9 cellular contexts compared by ENCODE assay signal in genomic region chr3:125107861-125108567, GRCh38. TPM values are rescaled to one million over a fixed set of nuclear protein-coding genes. Genes with fewer than 3 reads are reported as not detected.
A peak's percentile ranks its signal among the peaks of the same experiment; 100 is the strongest.
DNase-seq lines count a peak whose midpoint lies in the region; ATAC-seq, FAIRE-seq and TF ChIP-seq lines count a peak whose summit lies in the region.
"Had no signal": no experiment of that assay in that cellular context is flagged by ENCODE, and none has a peak within 500 bp of the region (broad histone marks: within the 10 kb centered on the region; RNA-seq: fewer than 3 reads in every experiment).

No MANE protein-coding gene starts in this region.

- TF ChIP-seq CTCF in retinal pigment epithelial cell (conservative IDR thresholded peaks at IDR 0.05; ENCODE audit: low read depth, low read length) = no peak

- no peak overlapping the region for H3K27ac Mint-ChIP-seq in activated T-helper 17 cell treated with anti-CD3 and anti-CD28 coated beads, Interleukin-2, amount 50 U/mL, for 72 hours

- peaks cover 9% of the 10 kb centered on the region for H3K4me1 Mint-ChIP-seq in activated T-helper 17 cell treated with anti-CD3 and anti-CD28 coated beads, Interleukin-2, amount 50 U/mL, for 72 hours

- no peak for FAIRE-seq in frontal cortex (lab: Jason Lieb, UNC)

- H3K36me3 Mint-ChIP-seq in activated T-helper 17 cell treated with anti-CD3 and anti-CD28 coated beads, Interleukin-2, amount 50 U/mL, for 72 hours (ENCODE audit: low read depth) = no peaks in the 10 kb centered on the region

- H3K27me3 Mint-ChIP-seq in activated T-helper 17 cell treated with anti-CD3 and anti-CD28 coated beads, Interleukin-2, amount 50 U/mL, for 72 hours = peaks cover 19% of the 10 kb centered on the region

- ATAC-seq in GM18505 (IDR thresholded peaks at IDR 0.05; ENCODE audit: unreplicated experiment) (no peak), HG02840 (IDR thresholded peaks at IDR 0.05; ENCODE audit: low FRiP score, unreplicated experiment) (peak; percentile 42)
- peak; percentile 67 for ATAC-seq in activated T-helper 17 cell treated with anti-CD3 and anti-CD28 coated beads, Interleukin-2, amount 50 U/mL, for 72 hours (replicated peaks)

- peak; percentile 88 for DNase-seq in retinal pigment epithelial cell (ENCODE audit: low read depth)
- DNase-seq in stimulated activated CD4-positive, alpha-beta T cell treated with anti-CD3 and anti-CD28 coated beads, Interleukin-12 subunit alpha, Interleukin-12 subunit beta, amount 100 ng/mL, for 4 hours = no peak
- no peak for DNase-seq in NCI-H524 treated with DMSO at 0.1 percent for 48 hours (lab: John Stamatoyannopoulos, UW)
- no peak for DNase-seq in frontal cortex (ENCODE audit: low spot score in 2 of 2)
- no peak for DNase-seq in SIG-M5 treated with dmso at 0.1 percent for 504 hours (lab: John Stamatoyannopoulos, UW; ENCODE audit: unreplicated experiment)
- DNase-seq: activated naive CD4-positive, alpha-beta T cell treated with Interleukin-2 at 50 U/mL for 16 hours had no signal

- H3K4me3 Mint-ChIP-seq in activated T-helper 17 cell treated with anti-CD3 and anti-CD28 coated beads, Interleukin-2, amount 50 U/mL, for 72 hours = no peak overlapping the region

- no peak overlapping the region for H3K4me3 ChIP-seq in retinal pigment epithelial cell (ENCODE audit: low read length)

- peak; percentile 53 for TF ChIP-seq POLR2A in GM18505 (IDR thresholded peaks at IDR 0.05; ENCODE audit: borderline replicate concordance, extremely low read depth, insufficient read depth, insufficient read length)

- no peaks in the 10 kb centered on the region for H3K9me3 Mint-ChIP-seq in activated T-helper 17 cell treated with anti-CD3 and anti-CD28 coated beads, Interleukin-2, amount 50 U/mL, for 72 hours

RNA-seq across cellular contexts. Expression of gene HEG1, which starts 52.2 kb away (rescaled TPM):
- total RNA-seq in activated T-helper 17 cell treated with anti-CD3 and anti-CD28 coated beads, Interleukin-2, amount 50 U/mL, for 72 hours = 1 to 10 TPM; 4.6 to 5.5 TPM
- total RNA-seq in frontal cortex = 5.7 TPM
